8 cellular contexts compared by ENCODE assay signal in genomic region chr17:17836818-17837379, GRCh38. TPM values are rescaled to one million over a fixed set of nuclear protein-coding genes. Genes with fewer than 3 reads are reported as not detected.
A peak's percentile ranks its signal among the peaks of the same experiment; 100 is the strongest.
DNase-seq lines count a peak whose midpoint lies in the region; ATAC-seq and TF ChIP-seq lines count a peak whose summit lies in the region.

Gene SREBF1, minus strand, starts transcription at chr17:17836986. Its CDS starts 169 bp downstream, at chr17:17836817.

- H3K9me3 ChIP-seq in left ventricle myocardium inferior (replicated peaks) (no peaks in the 10 kb centered on the region), prostate gland (no peaks in the 10 kb centered on the region)

- TF ChIP-seq CTCF in left ventricle myocardium inferior (IDR thresholded peaks at IDR 0.05; ENCODE audit: borderline replicate concordance): no peak
- no peak for TF ChIP-seq CTCF in prostate gland (IDR thresholded peaks at IDR 0.05)

- peaks cover 85% of the 10 kb centered on the region for H3K4me1 ChIP-seq in left ventricle myocardium inferior
- peaks cover 45% of the 10 kb centered on the region for H3K4me1 ChIP-seq in prostate gland (replicated peaks)

- H3K4me3 ChIP-seq in left ventricle myocardium inferior (peak within 1 kb of the TSS; percentile 89), prostate gland (peak within 1 kb of the TSS; percentile 84 to 96)

- intact Hi-C loops in left ventricle myocardium inferior (cut with micrococcal nuclease) (no loop called here), prostate gland (cut with DNase I) (no loop called here)

- H3K27me3 ChIP-seq in left ventricle myocardium inferior (ENCODE audit: low read depth) (no peaks in the 10 kb centered on the region), prostate gland (replicated peaks; ENCODE audit: insufficient read depth) (no peaks in the 10 kb centered on the region)

- H3K27ac ChIP-seq in adipose tissue (ENCODE audit: low read depth, low read length) (peak within 1 kb of the TSS; percentile 98), left ventricle myocardium inferior (replicated peaks) (peak within 1 kb of the TSS; percentile 100), prostate gland (peak within 1 kb of the TSS; percentile 100)

- ATAC-seq in GM18867 (IDR thresholded peaks at IDR 0.05; ENCODE audit: unreplicated experiment): peak; percentile 25
- ATAC-seq in HG03108 (IDR thresholded peaks at IDR 0.05; ENCODE audit: unreplicated experiment): peak; percentile 22

- peak; percentile 71 for DNase-seq in AG20443 (ENCODE audit: low spot score)
- DNase-seq in SK-N-DZ (ENCODE audit: low spot score): peak; percentile 65
- peak; percentile 69 for DNase-seq in left ventricle myocardium inferior
- no peak for DNase-seq in prostate gland (ENCODE audit: low spot score)
- DNase-seq in NCI-H524 (lab: John Stamatoyannopoulos, UW): no peak

- 0 to 2% (median 2%) methylated on average over 45 to 52 of the region's 52 CpGs for WGBS in adipose tissue, 3 donors
- WGBS in prostate gland: 6% methylated on average over 42 of the region's 52 CpGs

- peak; percentile 72 for TF ChIP-seq POLR2A in prostate gland (IDR thresholded peaks at IDR 0.05)

- H3K36me3 ChIP-seq in left ventricle myocardium inferior: no peaks in the 10 kb centered on the region
- no peaks in the 10 kb centered on the region for H3K36me3 ChIP-seq in prostate gland

RNA-seq across cellular contexts. Expression of gene SREBF1, which starts in this region (rescaled TPM):
- polyA plus RNA-seq in SK-N-DZ (2014; cell fraction: cytosol; rRNA removed): 57.6 and 67.5 TPM in 2 replicates
- 182 and 191 TPM in 2 replicates for polyA plus RNA-seq in SK-N-DZ (2014; cell fraction: nucleus; rRNA removed)
- polyA plus RNA-seq in adipose tissue: 100 to 1,000 TPM in 2 of 3 donors, 10 to 100 TPM in 1; 81.5 to 282 (median 109) TPM
- total RNA-seq in left ventricle myocardium inferior (10.2 TPM), prostate gland (100 to 1,000 TPM; 134 to 299 TPM)

Comparison
In these comparisons a context has a peak if more than half of its experiments do, and no peak if none do; other contexts are left out.
1. RNA of gene SREBF1 (total RNA-seq): 134 to 299 TPM in prostate gland; 10.2 TPM in left ventricle myocardium inferior (single experiment); every median in the first group is over 10 times any median in the second.
2. DNase-seq: peak in AG20443 (single experiment), SK-N-DZ (single experiment) and left ventricle myocardium inferior (single experiment); none in prostate gland (single experiment) and NCI-H524 (0 of 2).
3. Peak in every context shown above with its lines, with median percentiles within 50 percentile points of each other: H3K27ac ChIP-seq.